1 cellular context compared by ENCODE assay signal in the genomic region with DNA sequence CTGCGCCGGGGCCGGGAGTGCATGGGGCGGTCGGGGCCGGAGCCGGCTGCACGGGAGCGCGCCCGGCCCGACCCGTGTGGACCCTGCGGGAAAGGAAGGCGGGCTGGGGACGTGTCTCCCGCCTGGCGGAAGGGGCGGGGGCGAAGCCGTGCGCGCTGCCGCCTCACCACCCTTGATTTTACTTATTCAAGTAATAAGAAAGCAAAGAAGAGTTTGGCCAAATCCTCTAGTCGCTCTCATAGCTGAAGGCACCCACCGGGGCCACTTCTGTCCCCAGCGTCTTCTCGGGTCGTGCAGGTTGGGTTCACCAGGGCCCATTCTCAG.
A peak's percentile ranks its signal among the peaks of the same experiment; 100 is the strongest.
TF ChIP-seq lines count a peak whose summit lies in the region.

No MANE protein-coding gene starts in this region.

TF ChIP-seq in K562, 482 proteins besides CTCF, POLR2A, EP300 and RAD21:
- TF ChIP-seq NUFIP1 (IDR thresholded peaks at IDR 0.05; ENCODE audit: partially characterized antibody) (no peak), ZNF282 (CRISPR knock-in tag; IDR thresholded peaks at IDR 0.05) (no peak), GTF2E2 (tag; IDR thresholded peaks at IDR 0.05) (no peak), MAZ (CRISPR knock-in tag; conservative IDR thresholded peaks at IDR 0.05 in 1 of 2, IDR thresholded peaks at IDR 0.05 in 1 of 2) (peak in 1 of 2 experiments; percentile 2; a peak in 1 of 4 replicates), CBX1 (IDR thresholded peaks at IDR 0.05; ENCODE audit: low read depth) (no peak), ETS1 (conservative IDR thresholded peaks at IDR 0.05; ENCODE audit: control insufficient read depth, low read depth, low read length) (0 out of 2 replicates have a peak, but pooled peaks have one; percentile 49), ZNF696 (CRISPR knock-in tag; conservative IDR thresholded peaks at IDR 0.05) (no peak), POLR2AphosphoS5 (IDR thresholded peaks at IDR 0.05; ENCODE audit: control insufficient read depth, insufficient read depth, low read depth, low read length) (peak; percentile 19; the same call in 1 of the 2 replicates), SIN3A (IDR thresholded peaks at IDR 0.05; ENCODE audit: borderline replicate concordance in 2 of 2, control insufficient read depth in 1 of 2, low read depth in 2 of 2, low read length in 2 of 2) (0 out of 4 replicates have a peak, but pooled peaks of 1 of the 2 experiments have one; percentile 14), HMG20A (CRISPR knock-in tag; conservative IDR thresholded peaks at IDR 0.05) (no peak), ZNF449 (CRISPR knock-in tag; IDR thresholded peaks at IDR 0.05) (no peak), RNF2 (IDR thresholded peaks at IDR 0.05) (no peak), RB1 (IDR thresholded peaks at IDR 0.05; ENCODE audit: low read depth) (peak; percentile 65; the same call in 1 of the 2 replicates), ZNF75A (CRISPR knock-in tag; IDR thresholded peaks at IDR 0.05) (no peak), ZNF644 (tag; IDR thresholded peaks at IDR 0.05; ENCODE audit: low read depth) (no peak), ZNF431 (CRISPR knock-in tag; IDR thresholded peaks at IDR 0.05) (no peak), KAT7 (CRISPR knock-in tag; IDR thresholded peaks at IDR 0.05; ENCODE audit: borderline replicate concordance) (no peak), TAF1 (IDR thresholded peaks at IDR 0.05; ENCODE audit: control insufficient read depth, extremely low read depth, insufficient read depth, low read length, severe bottlenecking) (peak; percentile 5), GATAD2B (IDR thresholded peaks at IDR 0.05; ENCODE audit: borderline replicate concordance) (0 out of 2 replicates have a peak, but pooled peaks have one; percentile 39), HMGN3 (IDR thresholded peaks at IDR 0.05; ENCODE audit: borderline replicate concordance, extremely low read depth, insufficient read length, low read depth, low read length) (peak; percentile 45), E2F6 (IDR thresholded peaks at IDR 0.05; ENCODE audit: borderline replicate concordance in 1 of 2, extremely low read depth in 1 of 2, insufficient read depth in 1 of 2, insufficient read length in 1 of 2, low read depth in 1 of 2, low read length in 1 of 2, poor library complexity in 1 of 2, severe bottlenecking in 1 of 2) (peak; percentile 25 to 41), ARID4B (CRISPR knock-in tag; IDR thresholded peaks at IDR 0.05) (no peak), PKNOX1 (IDR thresholded peaks at IDR 0.05) (no peak), ZNF766 (CRISPR knock-in tag; conservative IDR thresholded peaks at IDR 0.05) (no peak), WHSC1 (IDR thresholded peaks at IDR 0.05; ENCODE audit: low read length) (no peak), IFI16 (CRISPR knock-in tag; IDR thresholded peaks at IDR 0.05) (no peak), CTBP1 (IDR thresholded peaks at IDR 0.05; ENCODE audit: borderline replicate concordance) (peak; percentile 32; the same call in 1 of the 2 replicates), SMAD4 (CRISPR knock-in tag; conservative IDR thresholded peaks at IDR 0.05) (peak; percentile 18), NFE2 (IDR thresholded peaks at IDR 0.05; ENCODE audit: low read depth) (no peak), CCNT2 (IDR thresholded peaks at IDR 0.05; ENCODE audit: borderline replicate concordance, extremely low read depth, insufficient read length, low read depth, low read length) (peak; percentile 62), CXXC5 (CRISPR knock-in tag; IDR thresholded peaks at IDR 0.05) (peak; percentile 63), ZBTB7A (IDR thresholded peaks at IDR 0.05; ENCODE audit: borderline replicate concordance, control insufficient read depth, low read depth, low read length) (peak; percentile 67; the same call in 1 of the 2 replicates), YY1 (IDR thresholded peaks at IDR 0.05; ENCODE audit: borderline replicate concordance in 1 of 3, control insufficient read depth in 1 of 3, extremely low read depth in 1 of 3, insufficient read depth in 3 of 3, insufficient read length in 1 of 3, insufficient replicate concordance in 2 of 3, low read depth in 1 of 3, low read length in 2 of 3) (peak in 1 of 3 experiments; percentile 2), EP400 (IDR thresholded peaks at IDR 0.05) (0 out of 2 replicates have a peak, but pooled peaks have one; percentile 2), CHD1 (IDR thresholded peaks at IDR 0.05; ENCODE audit: low read length) (peak; percentile 43), FOXK2 (conservative IDR thresholded peaks at IDR 0.05 in 1 of 2, IDR thresholded peaks at IDR 0.05 in 1 of 2; ENCODE audit: low read depth in 2 of 2) (no peak), ZNF232 (CRISPR knock-in tag; IDR thresholded peaks at IDR 0.05) (no peak), EHMT2 (IDR thresholded peaks at IDR 0.05) (no peak), ARHGAP35 (IDR thresholded peaks at IDR 0.05; ENCODE audit: partially characterized antibody) (no peak), TRIM24 (IDR thresholded peaks at IDR 0.05) (no peak), EWSR1 (IDR thresholded peaks at IDR 0.05; ENCODE audit: borderline replicate concordance, low read depth, partially characterized antibody) (no peak), LEF1 (IDR thresholded peaks at IDR 0.05) (no peak), PHF8 (IDR thresholded peaks at IDR 0.05; ENCODE audit: borderline replicate concordance, low read length) (peak; percentile 36; the same call in 1 of the 2 replicates), ZNF316 (IDR thresholded peaks at IDR 0.05) (no peak)
- TF ChIP-seq, protein P1, sequence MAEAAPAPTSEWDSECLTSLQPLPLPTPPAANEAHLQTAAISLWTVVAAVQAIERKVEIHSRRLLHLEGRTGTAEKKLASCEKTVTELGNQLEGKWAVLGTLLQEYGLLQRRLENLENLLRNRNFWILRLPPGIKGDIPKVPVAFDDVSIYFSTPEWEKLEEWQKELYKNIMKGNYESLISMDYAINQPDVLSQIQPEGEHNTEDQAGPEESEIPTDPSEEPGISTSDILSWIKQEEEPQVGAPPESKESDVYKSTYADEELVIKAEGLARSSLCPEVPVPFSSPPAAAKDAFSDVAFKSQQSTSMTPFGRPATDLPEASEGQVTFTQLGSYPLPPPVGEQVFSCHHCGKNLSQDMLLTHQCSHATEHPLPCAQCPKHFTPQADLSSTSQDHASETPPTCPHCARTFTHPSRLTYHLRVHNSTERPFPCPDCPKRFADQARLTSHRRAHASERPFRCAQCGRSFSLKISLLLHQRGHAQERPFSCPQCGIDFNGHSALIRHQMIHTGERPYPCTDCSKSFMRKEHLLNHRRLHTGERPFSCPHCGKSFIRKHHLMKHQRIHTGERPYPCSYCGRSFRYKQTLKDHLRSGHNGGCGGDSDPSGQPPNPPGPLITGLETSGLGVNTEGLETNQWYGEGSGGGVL (CRISPR knock-in tag; IDR thresholded peaks at IDR 0.05) = no peak
- TF ChIP-seq, protein P2, sequence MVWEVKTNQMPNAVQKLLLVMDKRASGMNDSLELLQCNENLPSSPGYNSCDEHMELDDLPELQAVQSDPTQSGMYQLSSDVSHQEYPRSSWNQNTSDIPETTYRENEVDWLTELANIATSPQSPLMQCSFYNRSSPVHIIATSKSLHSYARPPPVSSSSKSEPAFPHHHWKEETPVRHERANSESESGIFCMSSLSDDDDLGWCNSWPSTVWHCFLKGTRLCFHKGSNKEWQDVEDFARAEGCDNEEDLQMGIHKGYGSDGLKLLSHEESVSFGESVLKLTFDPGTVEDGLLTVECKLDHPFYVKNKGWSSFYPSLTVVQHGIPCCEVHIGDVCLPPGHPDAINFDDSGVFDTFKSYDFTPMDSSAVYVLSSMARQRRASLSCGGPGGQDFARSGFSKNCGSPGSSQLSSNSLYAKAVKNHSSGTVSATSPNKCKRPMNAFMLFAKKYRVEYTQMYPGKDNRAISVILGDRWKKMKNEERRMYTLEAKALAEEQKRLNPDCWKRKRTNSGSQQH (CRISPR knock-in tag; IDR thresholded peaks at IDR 0.05) = no peak
- TF ChIP-seq, protein P3, sequence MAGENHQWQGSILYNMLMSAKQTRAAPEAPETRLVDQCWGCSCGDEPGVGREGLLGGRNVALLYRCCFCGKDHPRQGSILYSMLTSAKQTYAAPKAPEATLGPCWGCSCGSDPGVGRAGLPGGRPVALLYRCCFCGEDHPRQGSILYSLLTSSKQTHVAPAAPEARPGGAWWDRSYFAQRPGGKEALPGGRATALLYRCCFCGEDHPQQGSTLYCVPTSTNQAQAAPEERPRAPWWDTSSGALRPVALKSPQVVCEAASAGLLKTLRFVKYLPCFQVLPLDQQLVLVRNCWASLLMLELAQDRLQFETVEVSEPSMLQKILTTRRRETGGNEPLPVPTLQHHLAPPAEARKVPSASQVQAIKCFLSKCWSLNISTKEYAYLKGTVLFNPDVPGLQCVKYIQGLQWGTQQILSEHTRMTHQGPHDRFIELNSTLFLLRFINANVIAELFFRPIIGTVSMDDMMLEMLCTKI (IDR thresholded peaks at IDR 0.05; ENCODE audit: partially characterized antibody) = no peak
